ENCODE assay signal across 7 cellular contexts in genomic region chr11:63564056-63564784, GRCh38. TPM values are rescaled to one million over a fixed set of nuclear protein-coding genes. Genes with fewer than 3 reads are reported as not detected.
DNase-seq lines count a peak whose midpoint lies in the region; ATAC-seq lines count a peak whose summit lies in the region.

No MANE protein-coding gene starts in this region.

- ATAC-seq in GM18907 (IDR thresholded peaks at IDR 0.05; ENCODE audit: unreplicated experiment) (peak; percentile 56), HG02588 (IDR thresholded peaks at IDR 0.05; ENCODE audit: unreplicated experiment) (peak; percentile 71), left colon (peak; percentile 30)

- DNase-seq in NCI-H510A (lab: John Stamatoyannopoulos, UW) (peak; percentile 18), left colon (peak in 1 of 2 donors; percentile 43), mesenteric fat pad (ENCODE audit: low spot score) (no peak), mucosa of gallbladder (ENCODE audit: low spot score) (no peak), SHP77 (lab: John Stamatoyannopoulos, UW) (no peak)

- intact Hi-C loops in left colon (cut with DNase I, micrococcal nuclease): no loop called here

RNA-seq across cellular contexts. Expression of gene PLAAT2, which starts 1.0 kb away (rescaled TPM):
- 10 to 100 TPM in 1 of 2 donors, 1 to 10 TPM in 1; 3.8 to 53.6 TPM for total RNA-seq in left colon
- 0.64 TPM for total RNA-seq in mesenteric fat pad
- 2.1 TPM for total RNA-seq in mucosa of gallbladder

RNA-seq across cellular contexts. Expression of gene PLAAT4, which starts 27.6 kb away (rescaled TPM):
- 10 to 100 TPM; 43.9 to 51.4 TPM for total RNA-seq in left colon
- total RNA-seq in mesenteric fat pad: 13.0 TPM
- 87.0 TPM for total RNA-seq in mucosa of gallbladder

RNA-seq across cellular contexts. Expression of gene PLAAT3, which starts 50.0 kb away (rescaled TPM):
- total RNA-seq in left colon (1 to 10 TPM; 5.9 to 6.6 TPM), mesenteric fat pad (399 TPM), mucosa of gallbladder (91.8 TPM)

RNA-seq across cellular contexts. Expression of gene LGALS12, which starts 58.3 kb away (rescaled TPM):
- total RNA-seq in left colon (under 1 TPM; 0.18 to 0.36 TPM), mesenteric fat pad (80.9 TPM), mucosa of gallbladder (0.26 TPM)

Comparison
In these comparisons a context has a peak if more than half of its experiments do, and no peak if none do; other contexts are left out.
1. RNA of gene PLAAT3, which starts 50.0 kb away (total RNA-seq): 399 TPM in mesenteric fat pad (single experiment) and 91.8 TPM in mucosa of gallbladder (single experiment); 5.9 to 6.6 TPM in left colon; every median in the first group is over 10 times any median in the second.
2. Peak in every context shown above with its lines, with median percentiles within 50 percentile points of each other: ATAC-seq.